12 cellular contexts compared by ENCODE assay signal in the genomic region with DNA sequence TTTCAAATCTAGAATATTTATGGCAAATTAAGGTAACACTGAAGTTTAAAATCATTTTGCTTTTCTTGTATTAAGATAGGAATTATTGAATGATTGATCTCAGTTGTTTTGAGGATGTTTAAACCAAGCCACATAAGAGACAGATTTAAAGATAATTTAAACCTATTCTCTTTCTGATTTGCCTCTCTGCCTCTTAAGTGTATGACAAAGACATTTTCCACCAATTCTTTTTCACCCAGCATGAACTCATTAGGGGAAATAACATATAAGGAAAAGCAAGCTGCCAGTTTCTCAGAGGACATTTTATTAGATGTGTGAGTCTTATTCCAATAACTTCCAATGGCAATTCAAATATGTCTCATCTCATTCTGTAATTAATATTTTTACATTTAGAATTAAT.
DNase-seq lines count a peak whose midpoint lies in the region; ATAC-seq and TF ChIP-seq lines count a peak whose summit lies in the region.
"Had no signal": no experiment of that assay in that cellular context is flagged by ENCODE, and none has a peak within 500 bp of the region (broad histone marks: within the 10 kb centered on the region; RNA-seq: fewer than 3 reads in every experiment).

No MANE protein-coding gene starts in this region.

- H3K27ac ChIP-seq in H9 (ENCODE audit: insufficient read length, low read depth, low read length) (no peak overlapping the region), spleen (no peak overlapping the region)

- H4K20me1 ChIP-seq in H9 (ENCODE audit: control insufficient read depth, insufficient read depth, insufficient read length), result no peaks in the 10 kb centered on the region

- H4K8ac ChIP-seq in H9 (replicated peaks; ENCODE audit: insufficient read length, low read depth, low read length), result no peak overlapping the region

- no peak overlapping the region for H4K91ac ChIP-seq in H9 (ENCODE audit: insufficient read length, low read depth, low read length)

- TF ChIP-seq CTCF in H9 (conservative IDR thresholded peaks at IDR 0.05) (no peak), activated B cell treated with CpG ODN at 0.5 μM for 24 hours (IDR thresholded peaks at IDR 0.05) (no peak), spleen (IDR thresholded peaks at IDR 0.05 in 8 of 11, conservative IDR thresholded peaks at IDR 0.05 in 3 of 11) (no peak)

- no peaks in the 10 kb centered on the region for H3K23me2 ChIP-seq in H9 (ENCODE audit: insufficient read length, low read depth, low read length, poor library complexity, severe bottlenecking)

- no peaks in the 10 kb centered on the region for H3K36me3 ChIP-seq in spleen
- H3K36me3 ChIP-seq: BE2C, HAP-1 had no signal

- H3K4me3 Mint-ChIP-seq in H9 (no peak overlapping the region), activated B cell treated with CpG ODN at 0.5 μM for 24 hours (no peak overlapping the region)
- H3K4me3 Mint-ChIP-seq: CD4-positive, CD25-positive, alpha-beta regulatory T cell had no signal

- intact Hi-C loops in activated B cell treated with CpG ODN at 0.5 μM for 24 hours (cut with micrococcal nuclease) (no loop called here), spleen (cut with DNase I; ENCODE audit: low total_unique reads) (no loop called here)

- H2BK20ac ChIP-seq in H9 (ENCODE audit: low read depth, low read length, poor library complexity, severe bottlenecking), result no peak overlapping the region

- H3K9me3 Mint-ChIP-seq in H9, result no peaks in the 10 kb centered on the region
- H3K9me3 Mint-ChIP-seq in activated B cell treated with CpG ODN at 0.5 μM for 24 hours, result peaks cover 2% of the 10 kb centered on the region

- H2BK12ac ChIP-seq in H9 (ENCODE audit: insufficient read length, low read depth, low read length), result no peak overlapping the region

- H3K79me1 ChIP-seq in H9 (ENCODE audit: insufficient read depth, low read depth, low read length, poor library complexity, severe bottlenecking), result no peaks in the 10 kb centered on the region

- H3K36me3 Mint-ChIP-seq in H9 (ENCODE audit: insufficient read depth in 1 of 3, low read depth in 3 of 3) (no peaks in the 10 kb centered on the region), activated B cell treated with CpG ODN at 0.5 μM for 24 hours (ENCODE audit: low read depth) (peaks cover 3% of the 10 kb centered on the region)
- H3K36me3 Mint-ChIP-seq: CD4-positive, CD25-positive, alpha-beta regulatory T cell had no signal

- H3K4me2 ChIP-seq in H9 (ENCODE audit: insufficient read depth, insufficient read length, low read length), result no peak overlapping the region

- H3K9me3 ChIP-seq in H9 (ENCODE audit: control insufficient read depth, low read depth, low read length) (no peaks in the 10 kb centered on the region), spleen (no peaks in the 10 kb centered on the region)
- H3K9me3 ChIP-seq: BE2C, Caco-2, HAP-1 had no signal

- no peaks in the 10 kb centered on the region for H3K27me3 ChIP-seq in H9 (ENCODE audit: insufficient read depth, low read length)
- no peaks in the 10 kb centered on the region for H3K27me3 ChIP-seq in spleen (replicated peaks in 1 of 7)
- H3K27me3 ChIP-seq: BE2C had no signal

- no peak overlapping the region for H4K5ac ChIP-seq in H9 (ENCODE audit: insufficient read length, low read depth, low read length)

- no peak overlapping the region for H2AK5ac ChIP-seq in H9 (ENCODE audit: insufficient read length, low read length)

- H2AFZ ChIP-seq in H9 (ENCODE audit: low read length), result no peak overlapping the region

- no peak overlapping the region for H2BK15ac ChIP-seq in H9 (ENCODE audit: low read depth, low read length)

- no peak overlapping the region for H2BK5ac ChIP-seq in H9 (ENCODE audit: insufficient read length, low read length)

- no peak overlapping the region for H3K14ac ChIP-seq in H9 (ENCODE audit: insufficient read depth, low read length)

- no peak overlapping the region for H2BK120ac ChIP-seq in H9 (ENCODE audit: low read depth, low read length, poor library complexity, severe bottlenecking)

- no peak for TF ChIP-seq POLR2A in spleen (IDR thresholded peaks at IDR 0.05)

- H3K23ac ChIP-seq in H9 (ENCODE audit: insufficient read length, low read depth, low read length), result no peak overlapping the region

- H3K18ac ChIP-seq in H9 (ENCODE audit: insufficient read length, low read depth, low read length), result no peak overlapping the region

- no peak for ATAC-seq in activated B cell treated with CpG ODN at 0.5 μM for 24 hours (ENCODE audit: low read depth)

- peaks cover 2% of the 10 kb centered on the region; the same call in 1 of the 2 replicates for H3K4me1 ChIP-seq in H9 (ENCODE audit: insufficient read depth, low read length)
- peaks cover 0 to 9% (median 0%) of the 10 kb centered on the region in 6 donors for H3K4me1 ChIP-seq in spleen
- H3K4me1 ChIP-seq: BE2C, Caco-2, HAP-1 had no signal

- no peaks in the 10 kb centered on the region for H3K79me2 ChIP-seq in H9 (ENCODE audit: insufficient read depth, low read length)

- no peak overlapping the region for H3K4ac ChIP-seq in H9 (ENCODE audit: low read depth, low read length)

- no peak overlapping the region for H3K4me3 ChIP-seq in spleen
- H3K4me3 ChIP-seq: HAP-1 had no signal

- no peak overlapping the region for H3T11ph ChIP-seq in H9 (ENCODE audit: low read length)

- DNase-seq in H9 (no peak), activated B cell treated with CpG ODN at 0.5 μM for 24 hours (no peak), iPS DF 4.7 (ENCODE audit: extremely low read depth, low spot score) (peak; percentile 9), NCI-H446 (lab: John Stamatoyannopoulos, UW) (no peak), OCI-M2 (lab: John Stamatoyannopoulos, UW; ENCODE audit: unreplicated experiment) (no peak), spleen (no peak)
- DNase-seq: BE2C; C1 segment of cervical spinal cord; Caco-2; CD4-positive, CD25-positive, alpha-beta regulatory T cell; GOT3 had no signal

- CTCF ChIA-PET in activated B cell treated with CpG ODN at 0.5 μM for 24 hours (lab: Charles Lee), result no interaction called here

- POLR2A ChIA-PET in activated B cell treated with CpG ODN at 0.5 μM for 24 hours (lab: Charles Lee), result interaction anchor here (1.1 to 1.8 kb wide), 2 partner anchors 180 to 717 kb away, joined by 4 to 6 read pairs; no protein-coding TSS in a partner anchor

- H3K9ac ChIP-seq in H9 (ENCODE audit: extremely low read depth, insufficient read length, low read length), result no peak overlapping the region

- H3K4me1 Mint-ChIP-seq in H9, result peaks cover 42 to 46% of the 10 kb centered on the region in 2 experiments
- peaks cover 67% of the 10 kb centered on the region for H3K4me1 Mint-ChIP-seq in activated B cell treated with CpG ODN at 0.5 μM for 24 hours
- H3K4me1 Mint-ChIP-seq: CD4-positive, CD25-positive, alpha-beta regulatory T cell had no signal

- H3K27me3 Mint-ChIP-seq in H9 (ENCODE audit: low read depth) (no peaks in the 10 kb centered on the region), activated B cell treated with CpG ODN at 0.5 μM for 24 hours (no peaks in the 10 kb centered on the region)
- H3K27me3 Mint-ChIP-seq: CD4-positive, CD25-positive, alpha-beta regulatory T cell had no signal

- H3K56ac ChIP-seq in H9 (ENCODE audit: insufficient read length, low read depth, low read length), result no peak overlapping the region

- peak overlapping the region in 2 of 3 experiments; percentile 69 to 84; a peak in 5 of 7 replicates for H3K27ac Mint-ChIP-seq in H9
- H3K27ac Mint-ChIP-seq in activated B cell treated with CpG ODN at 0.5 μM for 24 hours, result peak overlapping the region; percentile 70
- H3K27ac Mint-ChIP-seq: CD4-positive, CD25-positive, alpha-beta regulatory T cell had no signal
